In the genomic region with DNA sequence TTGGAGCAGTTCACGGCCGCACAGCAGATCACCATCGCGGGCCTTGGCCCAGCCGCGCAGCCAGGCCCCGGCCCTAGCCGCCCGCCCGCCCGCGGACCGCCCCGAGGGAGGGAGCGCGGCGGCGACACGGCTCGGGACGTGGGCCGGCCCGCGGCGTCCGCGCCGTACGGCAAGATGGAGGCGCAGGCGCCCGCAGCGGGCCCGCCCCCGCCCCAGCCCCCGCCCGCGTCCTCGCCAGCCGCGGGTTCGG, we compare ENCODE assay signal across 8 cellular contexts. TPM values are rescaled to one million over a fixed set of nuclear protein-coding genes. Genes with fewer than 3 reads are reported as not detected.
DNase-seq lines count a peak whose midpoint lies in the region; ATAC-seq and TF ChIP-seq lines count a peak whose summit lies in the region.

A gene with protein sequence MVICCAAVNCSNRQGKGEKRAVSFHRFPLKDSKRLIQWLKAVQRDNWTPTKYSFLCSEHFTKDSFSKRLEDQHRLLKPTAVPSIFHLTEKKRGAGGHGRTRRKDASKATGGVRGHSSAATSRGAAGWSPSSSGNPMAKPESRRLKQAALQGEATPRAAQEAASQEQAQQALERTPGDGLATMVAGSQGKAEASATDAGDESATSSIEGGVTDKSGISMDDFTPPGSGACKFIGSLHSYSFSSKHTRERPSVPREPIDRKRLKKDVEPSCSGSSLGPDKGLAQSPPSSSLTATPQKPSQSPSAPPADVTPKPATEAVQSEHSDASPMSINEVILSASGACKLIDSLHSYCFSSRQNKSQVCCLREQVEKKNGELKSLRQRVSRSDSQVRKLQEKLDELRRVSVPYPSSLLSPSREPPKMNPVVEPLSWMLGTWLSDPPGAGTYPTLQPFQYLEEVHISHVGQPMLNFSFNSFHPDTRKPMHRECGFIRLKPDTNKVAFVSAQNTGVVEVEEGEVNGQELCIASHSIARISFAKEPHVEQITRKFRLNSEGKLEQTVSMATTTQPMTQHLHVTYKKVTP (minus strand): TSS at position 176 of the 250 bp plus-strand sequence. CDS start 141 bp downstream, at position 35.

- peak within 1 kb of the TSS; percentile 77 for H3K4me3 ChIP-seq in AG09309 (ENCODE audit: control insufficient read depth, low read depth, low read length)

- peak within 1 kb of the TSS; percentile 76 for H3K27ac Mint-ChIP-seq in stimulated activated effector memory CD8-positive, alpha-beta T cell treated with anti-CD3 and anti-CD28 coated beads, Interleukin-12 subunit alpha, Interleukin-12 subunit beta, amount 100 ng/mL, for 72 hours

- in situ Hi-C loops in SK-MEL-5 (cut with HindIII; ENCODE audit: low pct_unique_long_range_greater_than_20kb, low sequenced_read_pairs) = no loop called here

- peak; percentile 20 for ATAC-seq in GM18873 (IDR thresholded peaks at IDR 0.05; ENCODE audit: low FRiP score, unreplicated experiment)
- peak; percentile 68 for ATAC-seq in HG03045 (IDR thresholded peaks at IDR 0.05; ENCODE audit: unreplicated experiment)
- ATAC-seq in left lobe of liver = peak; percentile 81
- ATAC-seq in stimulated activated effector memory CD8-positive, alpha-beta T cell treated with anti-CD3 and anti-CD28 coated beads, Interleukin-12 subunit alpha, Interleukin-12 subunit beta, amount 100 ng/mL, for 72 hours = peak; percentile 82

- DNase-seq in AG09309 (ENCODE audit: low read depth) (no peak), SK-MEL-5 (ENCODE audit: low read depth, low spot score) (no peak), caudate nucleus (lab: John Stamatoyannopoulos, UW) (peak in 10 of 61 donors; percentile 63 to 83 (median 74)), left lobe of liver (ENCODE audit: low spot score) (no peak), Ammon's horn (ENCODE audit: low spot score) (no peak)
- DNase-seq in stimulated activated effector memory CD8-positive, alpha-beta T cell treated with anti-CD3 and anti-CD28 coated beads, Interleukin-12 subunit alpha, Interleukin-12 subunit beta, amount 100 ng/mL, for 72 hours (ENCODE audit: low spot score in 2 of 2) = peak in 1 of 2 donors; percentile 81

- peaks cover 53% of the 10 kb centered on the region for H3K4me1 Mint-ChIP-seq in stimulated activated effector memory CD8-positive, alpha-beta T cell treated with anti-CD3 and anti-CD28 coated beads, Interleukin-12 subunit alpha, Interleukin-12 subunit beta, amount 100 ng/mL, for 72 hours

- H3K36me3 Mint-ChIP-seq in stimulated activated effector memory CD8-positive, alpha-beta T cell treated with anti-CD3 and anti-CD28 coated beads, Interleukin-12 subunit alpha, Interleukin-12 subunit beta, amount 100 ng/mL, for 72 hours = peaks cover 41% of the 10 kb centered on the region

- peak within 1 kb of the TSS; percentile 78 for H3K4me3 Mint-ChIP-seq in stimulated activated effector memory CD8-positive, alpha-beta T cell treated with anti-CD3 and anti-CD28 coated beads, Interleukin-12 subunit alpha, Interleukin-12 subunit beta, amount 100 ng/mL, for 72 hours

- H3K9me3 Mint-ChIP-seq in stimulated activated effector memory CD8-positive, alpha-beta T cell treated with anti-CD3 and anti-CD28 coated beads, Interleukin-12 subunit alpha, Interleukin-12 subunit beta, amount 100 ng/mL, for 72 hours = no peaks in the 10 kb centered on the region

- peak within 1 kb of the TSS; percentile 98 for H3K27ac ChIP-seq in caudate nucleus (ENCODE audit: low read depth, low read length)

- no peak for TF ChIP-seq CTCF in AG09309 (IDR thresholded peaks at IDR 0.05; ENCODE audit: control insufficient read depth, insufficient read depth, low read depth, low read length, missing control alignments)

RNA-seq across cellular contexts. Expression of the gene that starts here (rescaled TPM):
- 35.2 and 39.6 TPM in 2 replicates for total RNA-seq in SK-MEL-5 (2014; rRNA removed; shearing (Covaris generic))
- polyA plus RNA-seq in SK-MEL-5 (2015; cell fraction: cytosol; rRNA removed) = 50.1 and 62.6 TPM in 2 replicates
- polyA plus RNA-seq in SK-MEL-5 (2015; cell fraction: nucleus; rRNA removed) = 15.3 and 20.8 TPM in 2 replicates
- 29.1 TPM for total RNA-seq in left lobe of liver

Comparison
In these comparisons a context has a peak if more than half of its experiments do, and no peak if none do; other contexts are left out.
1. ATAC-seq: peak in every context shown above with its lines; median percentile 82 in stimulated activated effector memory CD8-positive, alpha-beta T cell treated with anti-CD3 and anti-CD28 coated beads, Interleukin-12 subunit alpha, Interleukin-12 subunit beta, amount 100 ng/mL, for 72 hours; 81 in left lobe of liver; 68 in HG03045; 20 in GM18873.